Comparison of ENCODE assay signal across 9 cellular contexts in genomic region chr5:1112596-1113331, GRCh38. TPM values are rescaled to one million over a fixed set of nuclear protein-coding genes. Genes with fewer than 3 reads are reported as not detected.
A peak's percentile ranks its signal among the peaks of the same experiment; 100 is the strongest.
DNase-seq lines count a peak whose midpoint lies in the region; ATAC-seq and TF ChIP-seq lines count a peak whose summit lies in the region.
"Had no signal": no experiment of that assay in that cellular context is flagged by ENCODE, and none has a peak within 500 bp of the region (broad histone marks: within the 10 kb centered on the region; RNA-seq: fewer than 3 reads in every experiment).

No MANE protein-coding gene starts in this region.

- TF ChIP-seq POLR2A in esophagus muscularis mucosa (IDR thresholded peaks at IDR 0.05; ENCODE audit: low read depth), result no peak

- H4K20me1 ChIP-seq in MM.1S (ENCODE audit: insufficient read depth, low read length) (no peaks in the 10 kb centered on the region), neural progenitor cell (ENCODE audit: low read depth) (peaks cover 34% of the 10 kb centered on the region)

- peaks cover 19% of the 10 kb centered on the region for H3K4me1 Mint-ChIP-seq in activated T-helper 2 cell treated with anti-CD3 and anti-CD28 coated beads, Interferon-gamma antibody, Interleukin-2, Interleukin-4, amounts not matched to agents 10 μg/mL and 5 μg/mL and 100 μg/mL, durations not matched to agents 14 hours and 24 hours and 36 hours (ENCODE audit: low read depth)
- H3K4me1 Mint-ChIP-seq in neural progenitor cell, result peaks cover 17% of the 10 kb centered on the region

- no peaks in the 10 kb centered on the region for H3K9me3 ChIP-seq in MM.1S (replicated peaks; ENCODE audit: insufficient read depth, low read length)
- H3K9me3 ChIP-seq in neural progenitor cell (ENCODE audit: low read depth), result no peaks in the 10 kb centered on the region
- H3K9me3 ChIP-seq in esophagus muscularis mucosa, result no peaks in the 10 kb centered on the region

- H3K9ac ChIP-seq in MM.1S (ENCODE audit: low read length), result peak overlapping the region; percentile 64
- no peak overlapping the region for H3K9ac ChIP-seq in neural progenitor cell

- peak overlapping the region; percentile 54 for H3K4me3 Mint-ChIP-seq in activated T-helper 2 cell treated with anti-CD3 and anti-CD28 coated beads, Interferon-gamma antibody, Interleukin-2, Interleukin-4, amounts not matched to agents 10 μg/mL and 5 μg/mL and 100 μg/mL, durations not matched to agents 14 hours and 24 hours and 36 hours (ENCODE audit: low read depth)
- H3K4me3 Mint-ChIP-seq in neural progenitor cell, result peak overlapping the region; percentile 70

- 67% methylated on average over 6 of the region's 13 CpGs for WGBS in esophagus muscularis mucosa

- H3K4me3 ChIP-seq in MM.1S (ENCODE audit: low read length), result peak overlapping the region; percentile 19; the same call in 1 of the 2 replicates
- H3K4me3 ChIP-seq in neural progenitor cell, result no peak overlapping the region
- H3K4me3 ChIP-seq in esophagus muscularis mucosa, result no peak overlapping the region

- no peaks in the 10 kb centered on the region for H3K9me2 ChIP-seq in MM.1S (replicated peaks; ENCODE audit: insufficient read depth, low read length)

- H3K27ac ChIP-seq in MM.1S (ENCODE audit: low read length), result peak overlapping the region; percentile 85
- H3K27ac ChIP-seq in neural progenitor cell, result no peak overlapping the region
- H3K27ac ChIP-seq in esophagus muscularis mucosa (replicated peaks in 1 of 4), result no peak overlapping the region

- peak overlapping the region; percentile 46; the same call in 1 of the 2 replicates for H3K4me2 ChIP-seq in MM.1S (ENCODE audit: low read depth, low read length)
- no peak overlapping the region for H3K4me2 ChIP-seq in neural progenitor cell

- H3K4me1 ChIP-seq in MM.1S (ENCODE audit: low read length) (peaks cover 5% of the 10 kb centered on the region), neural progenitor cell (peaks cover 14% of the 10 kb centered on the region), esophagus muscularis mucosa (peaks cover 25 to 46% (median 36%) of the 10 kb centered on the region in 4 donors)

- H3K27me3 ChIP-seq in MM.1S (replicated peaks; ENCODE audit: insufficient read depth, low read length) (peaks cover 9% of the 10 kb centered on the region; the same call in 1 of the 2 replicates), neural progenitor cell (no peaks in the 10 kb centered on the region), esophagus muscularis mucosa (no peaks in the 10 kb centered on the region)

- H3K9me3 Mint-ChIP-seq in activated T-helper 2 cell treated with anti-CD3 and anti-CD28 coated beads, Interferon-gamma antibody, Interleukin-2, Interleukin-4, amounts not matched to agents 10 μg/mL and 5 μg/mL and 100 μg/mL, durations not matched to agents 14 hours and 24 hours and 36 hours, result no peaks in the 10 kb centered on the region
- H3K9me3 Mint-ChIP-seq in neural progenitor cell, result no peaks in the 10 kb centered on the region

- H3K27me3 Mint-ChIP-seq in activated T-helper 2 cell treated with anti-CD3 and anti-CD28 coated beads, Interferon-gamma antibody, Interleukin-2, Interleukin-4, amounts not matched to agents 10 μg/mL and 5 μg/mL and 100 μg/mL, durations not matched to agents 14 hours and 24 hours and 36 hours (ENCODE audit: low read depth), result no peaks in the 10 kb centered on the region
- H3K27me3 Mint-ChIP-seq in neural progenitor cell (ENCODE audit: insufficient read depth, low read depth), result peaks cover 8% of the 10 kb centered on the region

- no peak for TF ChIP-seq EP300 in esophagus muscularis mucosa (IDR thresholded peaks at IDR 0.05)

- H3K79me2 ChIP-seq in MM.1S (ENCODE audit: low read length) (peaks cover 38% of the 10 kb centered on the region), neural progenitor cell (ENCODE audit: low read depth) (peaks cover 33% of the 10 kb centered on the region)

- no peak overlapping the region for H3K27ac Mint-ChIP-seq in activated T-helper 2 cell treated with anti-CD3 and anti-CD28 coated beads, Interferon-gamma antibody, Interleukin-2, Interleukin-4, amounts not matched to agents 10 μg/mL and 5 μg/mL and 100 μg/mL, durations not matched to agents 14 hours and 24 hours and 36 hours
- H3K27ac Mint-ChIP-seq in neural progenitor cell, result no peak overlapping the region

- DNase-seq in NCI-H2029 (lab: John Stamatoyannopoulos, UW) (peak; percentile 71), NCI-H2029 treated with DMSO at 0.1 percent for 48 hours (lab: John Stamatoyannopoulos, UW) (no peak), MM.1S (peak; percentile 81), neural progenitor cell (ENCODE audit: low spot score) (no peak), HUDEP-2 (lab: John Stamatoyannopoulos, UW; ENCODE audit: unreplicated experiment in 76 of 76) (no peak), esophagus muscularis mucosa (ENCODE audit: extremely low spot score) (no peak)
- no peak for DNase-seq in activated T-helper 2 cell treated with anti-CD3 and anti-CD28 coated beads, Interferon-gamma antibody, Interleukin-2, Interleukin-4, amounts not matched to agents 10 μg/mL and 5 μg/mL and 100 μg/mL, durations not matched to agents 14 hours and 24 hours and 36 hours (ENCODE audit: low spot score)
- DNase-seq: HCEC 1CT had no signal

- intact Hi-C loops in activated T-helper 2 cell treated with anti-CD3 and anti-CD28 coated beads, Interferon-gamma antibody, Interleukin-2, Interleukin-4, amounts not matched to agents 10 μg/mL and 5 μg/mL and 100 μg/mL, durations not matched to agents 14 hours and 24 hours and 36 hours (cut with micrococcal nuclease), result no loop called here
- intact Hi-C loops in esophagus muscularis mucosa (cut with DNase I), result loop anchor here (10.0 kb wide), 1 partner anchor 108 kb away; the partner anchor contains the start of gene NKD2

- no peaks in the 10 kb centered on the region for H3K36me3 ChIP-seq in MM.1S (replicated peaks; ENCODE audit: insufficient read depth, low read length)
- no peaks in the 10 kb centered on the region for H3K36me3 ChIP-seq in neural progenitor cell
- no peaks in the 10 kb centered on the region for H3K36me3 ChIP-seq in esophagus muscularis mucosa

- H3F3A ChIP-seq in MM.1S (ENCODE audit: insufficient read depth, low read length), result peaks cover 4% of the 10 kb centered on the region
- no peaks in the 10 kb centered on the region for H3F3A ChIP-seq in neural progenitor cell (ENCODE audit: low read depth)

- ATAC-seq in GM21529 (IDR thresholded peaks at IDR 0.05; ENCODE audit: unreplicated experiment), result no peak

- no peak for TF ChIP-seq CTCF in MM.1S (IDR thresholded peaks at IDR 0.05; ENCODE audit: low read length)
- no peak for TF ChIP-seq CTCF in neural progenitor cell (IDR thresholded peaks at IDR 0.05)
- TF ChIP-seq CTCF in esophagus muscularis mucosa (IDR thresholded peaks at IDR 0.05), result no peak

- H3K36me3 Mint-ChIP-seq in activated T-helper 2 cell treated with anti-CD3 and anti-CD28 coated beads, Interferon-gamma antibody, Interleukin-2, Interleukin-4, amounts not matched to agents 10 μg/mL and 5 μg/mL and 100 μg/mL, durations not matched to agents 14 hours and 24 hours and 36 hours (ENCODE audit: low read depth), result peaks cover 10% of the 10 kb centered on the region
- H3K36me3 Mint-ChIP-seq in neural progenitor cell, result no peaks in the 10 kb centered on the region

- H2AFZ ChIP-seq in MM.1S (ENCODE audit: low read length), result no peak overlapping the region
- no peak overlapping the region for H2AFZ ChIP-seq in neural progenitor cell (replicated peaks)

RNA-seq across cellular contexts. Expression of gene SLC12A7, which starts 0.9 kb away (rescaled TPM):
- 31.1 and 31.9 TPM in 2 replicates for total RNA-seq in activated T-helper 2 cell treated with anti-CD3 and anti-CD28 coated beads, Interferon-gamma antibody, Interleukin-2, Interleukin-4, amounts not matched to agents 10 μg/mL and 5 μg/mL and 100 μg/mL, durations not matched to agents 14 hours and 24 hours and 36 hours
- total RNA-seq in neural progenitor cell (ENCODE audit: low replicate concordance) (7.5 and 27.3 TPM in 2 replicates), esophagus muscularis mucosa (10 to 100 TPM; 21.6 to 35.8 (median 25.4) TPM)

Comparison
In these comparisons a context has a peak if more than half of its experiments do, and no peak if none do; other contexts are left out.
1. DNase-seq: peak in NCI-H2029 (single experiment) and MM.1S (single experiment); none in NCI-H2029 treated with DMSO at 0.1 percent for 48 hours (single experiment), activated T-helper 2 cell treated with anti-CD3 and anti-CD28 coated beads, Interferon-gamma antibody, Interleukin-2, Interleukin-4, amounts not matched to agents 10 μg/mL and 5 μg/mL and 100 μg/mL, durations not matched to agents 14 hours and 24 hours and 36 hours (single experiment), neural progenitor cell (single experiment), HUDEP-2 (0 of 76) and esophagus muscularis mucosa (single experiment).